8 cellular contexts compared by ENCODE assay signal in the genomic region with DNA sequence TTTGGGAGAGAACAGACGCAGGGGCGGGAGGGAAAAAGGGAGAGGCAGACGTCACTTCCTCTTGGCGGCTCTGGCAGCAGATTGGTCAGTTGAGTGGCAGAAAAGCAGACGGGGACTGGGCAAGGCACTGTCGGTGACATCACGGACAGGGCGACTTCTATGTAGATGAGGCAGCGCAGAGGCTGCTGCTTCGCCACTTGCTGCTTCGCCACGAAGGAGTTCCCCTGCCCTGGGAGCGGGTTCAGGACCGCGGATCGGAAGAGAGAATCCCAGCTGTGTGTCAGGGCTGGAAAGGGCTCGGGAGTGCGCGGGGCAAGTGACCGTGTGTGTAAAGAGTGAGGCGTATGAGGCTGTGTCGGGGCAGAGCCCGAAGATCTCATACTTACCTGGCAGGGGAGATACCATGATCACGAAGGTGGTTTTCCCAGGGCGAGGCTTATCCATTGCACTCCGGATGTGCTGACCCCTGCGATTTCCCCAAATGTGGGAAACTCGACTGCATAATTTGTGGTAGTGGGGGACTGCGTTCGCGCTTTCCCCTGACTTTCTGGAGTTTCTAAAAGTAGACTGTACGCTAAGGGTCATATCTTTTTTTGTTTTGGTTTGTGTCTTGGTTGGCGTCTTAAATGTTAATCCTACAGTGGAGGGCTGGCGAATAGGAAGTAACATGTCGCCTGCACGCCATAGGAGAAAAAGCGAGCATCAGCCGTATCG. TPM values are rescaled to one million over a fixed set of nuclear protein-coding genes. Genes with fewer than 3 reads are reported as not detected.
DNase-seq lines count a peak whose midpoint lies in the region; ATAC-seq and TF ChIP-seq lines count a peak whose summit lies in the region.
"Not testable (repeated sequence)": the region's sequence is repeated elsewhere in the genome, so short reads cannot be mapped to it uniquely, and the experiment has no call there.

Gene RNU1-2 (plus strand): TSS at position 379 of the 714 bp plus-strand sequence.

- not testable (repeated sequence) for H3K36me3 ChIP-seq in WERI-Rb-1; breast epithelium; skeletal muscle satellite cell (ENCODE audit: insufficient read depth, low read length)

- not testable (repeated sequence) for TF ChIP-seq CTCF in WERI-Rb-1 (IDR thresholded peaks at IDR 0.05; ENCODE audit: low read depth, low read length); breast epithelium (IDR thresholded peaks at IDR 0.05)

- H3K27me3 ChIP-seq in WERI-Rb-1 (ENCODE audit: insufficient read depth, low read depth, severe bottlenecking); breast epithelium; skeletal muscle satellite cell (ENCODE audit: control insufficient read depth, insufficient read depth, low read length): not testable (repeated sequence)

- H3K27ac ChIP-seq in WERI-Rb-1 (peak within 1 kb of the TSS; percentile 99), breast epithelium (peak within 1 kb of the TSS; percentile 92 to 97)

- intact Hi-C loops in breast epithelium (cut with DNase I; ENCODE audit: low total_unique reads) = not testable (repeated sequence)

- H3K4me3 ChIP-seq in WERI-Rb-1 (ENCODE audit: low read depth, low read length) (peak within 1 kb of the TSS; percentile 48), breast epithelium (peak within 1 kb of the TSS in 2 of 3 donors; percentile 45 to 59), iPS-18c (ENCODE audit: insufficient read depth, low read depth, low read length) (peak within 1 kb of the TSS; percentile 47)
- not testable (repeated sequence) for H3K4me3 ChIP-seq in skeletal muscle satellite cell (ENCODE audit: low read length)

- not testable (repeated sequence) for H3K9me3 ChIP-seq in WERI-Rb-1 (ENCODE audit: severe bottlenecking); breast epithelium; iPS-18c (ENCODE audit: control insufficient read depth, insufficient read depth, low read length); skeletal muscle satellite cell (replicated peaks; ENCODE audit: low read length)

- peak; percentile 99 for TF ChIP-seq POLR2A in breast epithelium (IDR thresholded peaks at IDR 0.05)

- H3K4me1 ChIP-seq in breast epithelium; skeletal muscle satellite cell (ENCODE audit: control insufficient read depth, insufficient read depth, low read length): not testable (repeated sequence)

- peak within 1 kb of the TSS; percentile 65 for H3K9ac ChIP-seq in skeletal muscle satellite cell (ENCODE audit: low read depth, low read length)

- ATAC-seq in GM18909 (IDR thresholded peaks at IDR 0.05; ENCODE audit: poor library complexity, unreplicated experiment) = peak; percentile 99
- ATAC-seq in HG03175 (IDR thresholded peaks at IDR 0.05; ENCODE audit: unreplicated experiment) = peak; percentile 100

- DNase-seq in AG08395 (ENCODE audit: low spot score) = peak; percentile 57
- peak; percentile 94 for DNase-seq in NCI-H2227 treated with DMSO at 0.1 percent for 48 hours (lab: John Stamatoyannopoulos, UW)
- peak; percentile 95 for DNase-seq in WERI-Rb-1
- peak; percentile 92 to 99 for DNase-seq in breast epithelium (ENCODE audit: low spot score in 2 of 2)

- peak within 1 kb of the TSS; percentile 76 for H3K4me2 ChIP-seq in skeletal muscle satellite cell (ENCODE audit: low read length)

RNA-seq across cellular contexts. Expression of gene RNU1-2, which starts in this region (rescaled TPM):
- under 1 TPM; under 0.01 TPM for total RNA-seq in breast epithelium
- under 0.01 TPM in 2 replicates for total RNA-seq in skeletal muscle satellite cell (2012; rRNA removed)

Comparison
In these comparisons a context has a peak if more than half of its experiments do, and no peak if none do; other contexts are left out.
1. Peak in DNase-seq, H3K4me3 ChIP-seq and H3K27ac ChIP-seq in breast epithelium; RNA of the gene not detected or under 1 TPM.